In the genomic region with DNA sequence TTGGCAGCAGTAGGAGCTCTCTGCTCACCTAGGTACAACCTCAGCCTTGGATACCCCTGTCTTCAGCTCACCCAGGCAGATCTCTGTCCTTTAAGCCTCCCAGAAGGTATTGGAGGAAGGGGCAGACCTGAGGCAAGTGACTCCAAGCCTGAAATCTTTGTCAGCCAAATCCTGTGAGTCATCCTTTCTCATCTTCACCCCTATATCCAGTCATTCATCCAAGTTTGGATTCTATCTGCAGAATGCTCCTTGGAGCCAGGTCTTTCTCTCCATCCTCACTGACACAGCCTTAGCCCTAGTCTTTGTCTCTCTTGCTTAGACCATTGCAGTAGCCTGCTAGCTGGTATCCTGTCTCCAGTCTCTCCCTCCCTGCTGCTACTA, we compare ENCODE assay signal across 1 cellular context.
TF ChIP-seq lines count a peak whose summit lies in the region.

No MANE protein-coding gene starts in this region.

TF ChIP-seq in SK-N-SH treated with all-trans-retinoic acid at 6 μM for 48 hours, 23 proteins besides CTCF, POLR2A, EP300 and RAD21 (continued from another document):
- TF ChIP-seq, protein P1, sequence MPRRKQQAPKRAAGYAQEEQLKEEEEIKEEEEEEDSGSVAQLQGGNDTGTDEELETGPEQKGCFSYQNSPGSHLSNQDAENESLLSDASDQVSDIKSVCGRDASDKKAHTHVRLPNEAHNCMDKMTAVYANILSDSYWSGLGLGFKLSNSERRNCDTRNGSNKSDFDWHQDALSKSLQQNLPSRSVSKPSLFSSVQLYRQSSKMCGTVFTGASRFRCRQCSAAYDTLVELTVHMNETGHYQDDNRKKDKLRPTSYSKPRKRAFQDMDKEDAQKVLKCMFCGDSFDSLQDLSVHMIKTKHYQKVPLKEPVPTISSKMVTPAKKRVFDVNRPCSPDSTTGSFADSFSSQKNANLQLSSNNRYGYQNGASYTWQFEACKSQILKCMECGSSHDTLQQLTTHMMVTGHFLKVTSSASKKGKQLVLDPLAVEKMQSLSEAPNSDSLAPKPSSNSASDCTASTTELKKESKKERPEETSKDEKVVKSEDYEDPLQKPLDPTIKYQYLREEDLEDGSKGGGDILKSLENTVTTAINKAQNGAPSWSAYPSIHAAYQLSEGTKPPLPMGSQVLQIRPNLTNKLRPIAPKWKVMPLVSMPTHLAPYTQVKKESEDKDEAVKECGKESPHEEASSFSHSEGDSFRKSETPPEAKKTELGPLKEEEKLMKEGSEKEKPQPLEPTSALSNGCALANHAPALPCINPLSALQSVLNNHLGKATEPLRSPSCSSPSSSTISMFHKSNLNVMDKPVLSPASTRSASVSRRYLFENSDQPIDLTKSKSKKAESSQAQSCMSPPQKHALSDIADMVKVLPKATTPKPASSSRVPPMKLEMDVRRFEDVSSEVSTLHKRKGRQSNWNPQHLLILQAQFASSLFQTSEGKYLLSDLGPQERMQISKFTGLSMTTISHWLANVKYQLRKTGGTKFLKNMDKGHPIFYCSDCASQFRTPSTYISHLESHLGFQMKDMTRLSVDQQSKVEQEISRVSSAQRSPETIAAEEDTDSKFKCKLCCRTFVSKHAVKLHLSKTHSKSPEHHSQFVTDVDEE (CRISPR knock-in tag; IDR thresholded peaks at IDR 0.05): no peak
- no peak for TF ChIP-seq ZC3H10 (CRISPR knock-in tag; IDR thresholded peaks at IDR 0.05)
- TF ChIP-seq ZNF70 (CRISPR knock-in tag; IDR thresholded peaks at IDR 0.05): no peak
- no peak for TF ChIP-seq BACH2 (CRISPR knock-in tag; IDR thresholded peaks at IDR 0.05; ENCODE audit: borderline replicate concordance)
- TF ChIP-seq, protein P2, sequence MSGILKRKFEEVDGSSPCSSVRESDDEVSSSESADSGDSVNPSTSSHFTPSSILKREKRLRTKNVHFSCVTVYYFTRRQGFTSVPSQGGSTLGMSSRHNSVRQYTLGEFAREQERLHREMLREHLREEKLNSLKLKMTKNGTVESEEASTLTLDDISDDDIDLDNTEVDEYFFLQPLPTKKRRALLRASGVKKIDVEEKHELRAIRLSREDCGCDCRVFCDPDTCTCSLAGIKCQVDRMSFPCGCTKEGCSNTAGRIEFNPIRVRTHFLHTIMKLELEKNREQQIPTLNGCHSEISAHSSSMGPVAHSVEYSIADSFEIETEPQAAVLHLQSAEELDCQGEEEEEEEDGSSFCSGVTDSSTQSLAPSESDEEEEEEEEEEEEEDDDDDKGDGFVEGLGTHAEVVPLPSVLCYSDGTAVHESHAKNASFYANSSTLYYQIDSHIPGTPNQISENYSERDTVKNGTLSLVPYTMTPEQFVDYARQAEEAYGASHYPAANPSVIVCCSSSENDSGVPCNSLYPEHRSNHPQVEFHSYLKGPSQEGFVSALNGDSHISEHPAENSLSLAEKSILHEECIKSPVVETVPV (CRISPR knock-in tag; IDR thresholded peaks at IDR 0.05): no peak
- TF ChIP-seq, protein P3, sequence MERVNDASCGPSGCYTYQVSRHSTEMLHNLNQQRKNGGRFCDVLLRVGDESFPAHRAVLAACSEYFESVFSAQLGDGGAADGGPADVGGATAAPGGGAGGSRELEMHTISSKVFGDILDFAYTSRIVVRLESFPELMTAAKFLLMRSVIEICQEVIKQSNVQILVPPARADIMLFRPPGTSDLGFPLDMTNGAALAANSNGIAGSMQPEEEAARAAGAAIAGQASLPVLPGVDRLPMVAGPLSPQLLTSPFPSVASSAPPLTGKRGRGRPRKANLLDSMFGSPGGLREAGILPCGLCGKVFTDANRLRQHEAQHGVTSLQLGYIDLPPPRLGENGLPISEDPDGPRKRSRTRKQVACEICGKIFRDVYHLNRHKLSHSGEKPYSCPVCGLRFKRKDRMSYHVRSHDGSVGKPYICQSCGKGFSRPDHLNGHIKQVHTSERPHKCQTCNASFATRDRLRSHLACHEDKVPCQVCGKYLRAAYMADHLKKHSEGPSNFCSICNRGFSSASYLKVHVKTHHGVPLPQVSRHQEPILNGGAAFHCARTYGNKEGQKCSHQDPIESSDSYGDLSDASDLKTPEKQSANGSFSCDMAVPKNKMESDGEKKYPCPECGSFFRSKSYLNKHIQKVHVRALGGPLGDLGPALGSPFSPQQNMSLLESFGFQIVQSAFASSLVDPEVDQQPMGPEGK (CRISPR knock-in tag; IDR thresholded peaks at IDR 0.05; ENCODE audit: borderline replicate concordance): no peak
